1 cellular context compared by ENCODE assay signal in the genomic region with DNA sequence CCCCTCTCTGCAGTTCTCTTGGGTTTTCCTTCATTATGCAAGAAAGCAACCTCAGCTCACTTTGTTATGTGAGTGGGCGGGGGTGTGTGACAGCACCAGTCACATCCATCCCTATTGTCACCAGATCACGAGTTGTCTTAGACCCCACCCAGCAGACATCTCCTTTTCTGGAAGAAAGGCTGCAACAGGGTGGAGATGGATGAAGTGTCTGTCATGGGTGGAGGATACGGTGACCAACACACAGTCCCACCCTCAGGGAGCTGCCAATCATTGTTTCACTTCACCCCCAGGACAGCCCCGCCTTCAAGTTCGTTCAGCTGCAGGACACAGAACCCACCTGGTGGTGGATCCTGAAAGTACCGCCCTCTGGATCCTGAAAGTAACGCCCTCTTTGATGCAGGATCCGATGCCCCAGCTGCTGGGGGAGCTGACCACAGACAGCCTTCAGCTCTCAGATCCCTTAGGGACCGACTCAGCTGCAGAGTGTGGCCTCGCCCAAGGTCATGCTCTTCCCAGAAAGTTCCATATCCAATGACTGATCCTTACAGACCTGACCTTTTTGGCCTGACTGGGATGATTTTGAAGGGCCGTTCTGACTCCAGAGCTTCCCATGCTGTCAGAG.
TF ChIP-seq lines count a peak whose summit lies in the region.

No MANE protein-coding gene starts in this region.

TF ChIP-seq in IMR-90, 13 proteins besides CTCF, POLR2A, EP300 and RAD21:
- no peak for TF ChIP-seq CHD1 (IDR thresholded peaks at IDR 0.05; ENCODE audit: low read depth, low read length)
- TF ChIP-seq FOS (IDR thresholded peaks at IDR 0.05; ENCODE audit: low read depth, low read length) = no peak
- TF ChIP-seq MAZ (IDR thresholded peaks at IDR 0.05; ENCODE audit: borderline replicate concordance, low read depth, low read length) = no peak
- TF ChIP-seq BHLHE40 (IDR thresholded peaks at IDR 0.05; ENCODE audit: low read depth, low read length) = no peak
- TF ChIP-seq MAFK (IDR thresholded peaks at IDR 0.05; ENCODE audit: low read depth, low read length) = no peak
- TF ChIP-seq MXI1 (IDR thresholded peaks at IDR 0.05; ENCODE audit: borderline replicate concordance, low read depth, low read length) = no peak
